Comparison of ENCODE assay signal across 23 cellular contexts in the genomic region with DNA sequence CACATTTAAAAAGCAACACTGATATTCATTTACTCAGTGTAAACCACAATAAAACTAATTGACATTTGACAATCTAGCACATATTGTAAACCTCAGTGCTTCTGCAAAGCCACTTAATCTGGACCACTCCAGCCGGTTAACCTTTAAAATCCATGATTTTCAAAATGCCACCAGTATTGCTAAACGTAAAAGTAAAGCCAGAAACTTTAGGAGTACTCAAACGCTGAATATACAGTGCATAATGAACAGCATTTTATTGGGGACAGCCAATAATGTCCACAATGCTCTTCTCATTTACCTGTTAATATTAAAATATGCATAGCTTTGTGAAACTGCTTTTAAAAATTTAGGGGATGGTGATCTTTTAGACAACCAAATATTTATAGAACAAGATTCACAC. TPM values are rescaled to one million over a fixed set of nuclear protein-coding genes. Genes with fewer than 3 reads are reported as not detected.
DNase-seq lines count a peak whose midpoint lies in the region; ATAC-seq and TF ChIP-seq lines count a peak whose summit lies in the region.
"Had no signal": no experiment of that assay in that cellular context is flagged by ENCODE, and none has a peak within 500 bp of the region (broad histone marks: within the 10 kb centered on the region; RNA-seq: fewer than 3 reads in every experiment).

No MANE protein-coding gene starts in this region.

- intact Hi-C loops in Panc1 (cut with micrococcal nuclease; ENCODE audit: unreplicated experiment): loop anchor here (10.0 kb wide), 2 partner anchors 95 to 175 kb away; no protein-coding TSS in a partner anchor

- POLR2A ChIA-PET in Panc1 (lab: Charles Lee): interaction anchor here (0.6 kb wide), 1 partner anchor 217 kb away, joined by 12 read pairs; no protein-coding TSS in a partner anchor

- H3K27ac Mint-ChIP-seq in activated naive CD4-positive, alpha-beta T cell treated with anti-CD3 and anti-CD28 coated beads, Interleukin-2, amount 50 U/mL, for 72 hours: peak overlapping the region; percentile 84 to 97
- peak overlapping the region; percentile 68 for H3K27ac Mint-ChIP-seq in central memory CD8-positive, alpha-beta T cell (ENCODE audit: low read depth)
- peak overlapping the region; percentile 80 for H3K27ac Mint-ChIP-seq in progenitor cell of endocrine pancreas

- peaks cover 56% of the 10 kb centered on the region for H3K36me3 ChIP-seq in Panc1 (ENCODE audit: control insufficient read depth, insufficient read depth, low read length)

- H3K9me3 ChIP-seq in Panc1 (ENCODE audit: control insufficient read depth, insufficient read depth, low read depth, low read length): no peaks in the 10 kb centered on the region
- H3K9me3 ChIP-seq: esophagus squamous epithelium, gastroesophageal sphincter had no signal

- peaks cover 88% of the 10 kb centered on the region for H3K4me1 Mint-ChIP-seq in central memory CD8-positive, alpha-beta T cell
- peaks cover 30% of the 10 kb centered on the region for H3K4me1 Mint-ChIP-seq in progenitor cell of endocrine pancreas (ENCODE audit: low read depth)

- no peak overlapping the region for H3K4me3 ChIP-seq in Panc1 (ENCODE audit: low read depth in 2 of 2, low read length in 2 of 2)
- H3K4me3 ChIP-seq: esophagus squamous epithelium, gastroesophageal sphincter had no signal

- H3K27me3 Mint-ChIP-seq in central memory CD8-positive, alpha-beta T cell: no peaks in the 10 kb centered on the region
- no peaks in the 10 kb centered on the region for H3K27me3 Mint-ChIP-seq in progenitor cell of endocrine pancreas
- H3K27me3 Mint-ChIP-seq: naive thymus-derived CD4-positive, alpha-beta T cell; stimulated activated naive B cell treated with anti-CD40 and anti-IgM and Interleukin-4, amounts not matched to agents 10 μg/mL and 1 μg/mL and 100 μg/mL, for 72 hours had no signal

- 0 out of 2 replicates have a peak overlapping the region, but pooled peaks have one; percentile 44 for H3K27ac ChIP-seq in Panc1 (ENCODE audit: low read length)
- H3K27ac ChIP-seq: esophagus squamous epithelium, gastroesophageal sphincter had no signal

- no peak overlapping the region for H3K4me3 Mint-ChIP-seq in central memory CD8-positive, alpha-beta T cell
- no peak overlapping the region for H3K4me3 Mint-ChIP-seq in progenitor cell of endocrine pancreas (ENCODE audit: low read depth)
- H3K4me3 Mint-ChIP-seq: stimulated activated naive B cell treated with anti-CD40 and anti-IgM and Interleukin-4, amounts not matched to agents 10 μg/mL and 1 μg/mL and 100 μg/mL, for 72 hours had no signal

- no peaks in the 10 kb centered on the region for H3K27me3 ChIP-seq in Panc1 (ENCODE audit: control insufficient read depth, insufficient read depth, low read length)
- H3K27me3 ChIP-seq: esophagus squamous epithelium, gastroesophageal sphincter had no signal

- no peaks in the 10 kb centered on the region for H3K9me3 Mint-ChIP-seq in activated naive CD4-positive, alpha-beta T cell treated with anti-CD3 and anti-CD28 coated beads, Interleukin-2, amount 50 U/mL, for 72 hours
- H3K9me3 Mint-ChIP-seq in central memory CD8-positive, alpha-beta T cell: no peaks in the 10 kb centered on the region
- no peaks in the 10 kb centered on the region for H3K9me3 Mint-ChIP-seq in progenitor cell of endocrine pancreas (ENCODE audit: low read depth)
- H3K9me3 Mint-ChIP-seq: stimulated activated naive B cell treated with anti-CD40 and anti-IgM and Interleukin-4, amounts not matched to agents 10 μg/mL and 1 μg/mL and 100 μg/mL, for 72 hours had no signal

- CTCF ChIA-PET in Panc1 (lab: Charles Lee): no interaction called here

- BruUV-seq in Panc1 (replicated peaks; lab: Mats Ljungman, UMichigan): no TSS peak

- DNase-seq in activated naive CD4-positive, alpha-beta T cell treated with anti-CD3 and anti-CD28 coated beads, Interleukin-2, amount 50 U/mL, for 72 hours (ENCODE audit: low spot score in 2 of 2): no peak
- no peak for DNase-seq in activated naive CD4-positive, alpha-beta T cell treated with anti-CD3 and anti-CD28 coated beads, Interleukin-2, amount 50 U/mL, for 16 hours
- no peak for DNase-seq in Panc1 (ENCODE audit: low read depth, low spot score)
- no peak for DNase-seq in central memory CD8-positive, alpha-beta T cell (ENCODE audit: low spot score in 2 of 2)
- no peak for DNase-seq in progenitor cell of endocrine pancreas (ENCODE audit: low spot score, unreplicated experiment)
- DNase-seq in AG20443 (ENCODE audit: low spot score): no peak
- no peak for DNase-seq in kidney tubule cell (ENCODE audit: low spot score)
- DNase-seq: activated gamma-delta T cell treated with Interleukin-2 at 50 U/mL for 16 hours; effector CD4-positive, alpha-beta T cell; esophagus squamous epithelium; H7; kidney glomerular epithelial cell; mesenchymal stem cell; naive thymus-derived CD4-positive, alpha-beta T cell; NCI-H1417; NCI-H2107; NCI-H510A; NK-92 treated with Interleukin-12 subunit alpha and Interleukin-12 subunit beta, amount 100 ng/mL, for 24 hours; posterior cingulate gyrus; stimulated activated naive B cell treated with anti-CD40 and anti-IgM and Interleukin-4, amounts not matched to agents 10 μg/mL and 1 μg/mL and 100 μg/mL, for 72 hours had no signal

- H3K36me3 Mint-ChIP-seq in activated naive CD4-positive, alpha-beta T cell treated with anti-CD3 and anti-CD28 coated beads, Interleukin-2, amount 50 U/mL, for 72 hours: peaks cover 39 to 80% of the 10 kb centered on the region in 2 donors
- H3K36me3 Mint-ChIP-seq in central memory CD8-positive, alpha-beta T cell (ENCODE audit: insufficient read depth): peaks cover 86% of the 10 kb centered on the region
- H3K36me3 Mint-ChIP-seq in progenitor cell of endocrine pancreas (ENCODE audit: insufficient read depth): peaks cover 64% of the 10 kb centered on the region

- in situ Hi-C loops in Panc1 (cut with HindIII; ENCODE audit: low pct_unique_long_range_greater_than_20kb, low sequenced_read_pairs): no loop called here

- H3K4me1 ChIP-seq in Panc1 (ENCODE audit: control insufficient read depth, insufficient read depth, low read length): peaks cover 96% of the 10 kb centered on the region

- TF ChIP-seq CTCF in Panc1 (IDR thresholded peaks at IDR 0.05) (no peak), progenitor cell of endocrine pancreas (IDR thresholded peaks at IDR 0.05; ENCODE audit: unreplicated experiment) (no peak)

- no peak for ATAC-seq in activated naive CD4-positive, alpha-beta T cell treated with anti-CD3 and anti-CD28 coated beads, Interleukin-2, amount 50 U/mL, for 72 hours
- ATAC-seq in Panc1: no peak
- ATAC-seq in central memory CD8-positive, alpha-beta T cell (replicated peaks; ENCODE audit: extremely low read depth, poor library complexity, severe bottlenecking): no peak
- ATAC-seq in HG03159 (IDR thresholded peaks at IDR 0.05; ENCODE audit: unreplicated experiment): no peak
- ATAC-seq: activated CD4-positive, CD25-positive, alpha-beta regulatory T cell treated with anti-CD3 and anti-CD28 coated beads, Interleukin-2, amount 50 U/mL, for 24 hours; gastroesophageal sphincter; stimulated activated naive B cell treated with anti-CD40 and anti-IgM and Interleukin-4, amounts not matched to agents 10 μg/mL and 1 μg/mL and 100 μg/mL, for 72 hours had no signal

RNA-seq across cellular contexts. Expression of a gene that starts 10.8 kb away (rescaled TPM):
- 100 to 1,000 TPM; 695 to 940 TPM for total RNA-seq in activated naive CD4-positive, alpha-beta T cell treated with anti-CD3 and anti-CD28 coated beads, Interleukin-2, amount 50 U/mL, for 72 hours
- total RNA-seq in Panc1 (2021; ENCODE audit: unreplicated experiment) (819 TPM), progenitor cell of endocrine pancreas (950 and 984 TPM in 2 replicates)
- 815 TPM for polyA plus RNA-seq in Panc1 (2012; ENCODE audit: insufficient read length)

RNA-seq across cellular contexts. Expression of a gene that starts 11.8 kb away (rescaled TPM):
- 100 to 1,000 TPM; 212 to 271 TPM for total RNA-seq in activated naive CD4-positive, alpha-beta T cell treated with anti-CD3 and anti-CD28 coated beads, Interleukin-2, amount 50 U/mL, for 72 hours
- 308 TPM for total RNA-seq in Panc1 (2021; ENCODE audit: unreplicated experiment)
- 136 TPM for polyA plus RNA-seq in Panc1 (2012; ENCODE audit: insufficient read length)
- 221 and 222 TPM in 2 replicates for total RNA-seq in progenitor cell of endocrine pancreas

RNA-seq across cellular contexts. Expression of a gene that starts 37.7 kb away (rescaled TPM):
- 10 to 100 TPM; 13.0 to 24.0 TPM for total RNA-seq in activated naive CD4-positive, alpha-beta T cell treated with anti-CD3 and anti-CD28 coated beads, Interleukin-2, amount 50 U/mL, for 72 hours
- total RNA-seq in Panc1 (2021; ENCODE audit: unreplicated experiment): 78.5 TPM
- 47.6 TPM for polyA plus RNA-seq in Panc1 (2012; ENCODE audit: insufficient read length)
- total RNA-seq in progenitor cell of endocrine pancreas: 25.5 and 28.0 TPM in 2 replicates
